ENCODE assay signal across 22 cellular contexts in the genomic region with DNA sequence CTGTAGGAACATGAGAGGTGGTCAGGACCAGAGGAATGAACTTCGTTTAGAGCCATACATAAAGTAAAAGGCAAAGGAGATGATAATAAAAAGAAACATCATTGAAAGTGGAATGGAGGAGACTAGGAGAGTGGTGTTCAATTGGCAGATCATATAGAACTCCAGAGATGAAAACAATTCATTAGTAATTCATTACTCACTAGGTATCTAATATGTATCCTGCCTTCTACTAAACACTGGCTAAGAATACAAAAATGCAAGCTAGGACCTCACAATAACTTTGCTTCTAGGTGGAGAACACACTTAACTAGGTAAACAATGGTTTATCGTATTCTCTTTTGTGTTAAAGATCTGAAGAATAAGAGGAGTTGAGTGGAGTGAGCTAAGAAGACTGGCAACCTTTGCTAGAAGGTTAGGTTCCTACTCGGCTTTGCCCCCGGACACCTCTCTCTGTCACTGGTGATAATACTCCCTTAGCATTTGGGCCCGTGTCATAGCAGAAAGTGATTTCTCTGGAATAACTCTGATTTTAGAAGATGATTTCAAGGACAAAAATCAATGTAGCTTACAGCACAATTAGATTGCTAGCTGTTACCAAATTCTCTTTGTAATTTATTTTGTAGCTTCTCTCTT.
A peak's percentile ranks its signal among the peaks of the same experiment; 100 is the strongest.
DNase-seq lines count a peak whose midpoint lies in the region; ATAC-seq, FAIRE-seq and TF ChIP-seq lines count a peak whose summit lies in the region.
"Had no signal": no experiment of that assay in that cellular context is flagged by ENCODE, and none has a peak within 500 bp of the region (broad histone marks: within the 10 kb centered on the region; RNA-seq: fewer than 3 reads in every experiment).

No MANE protein-coding gene starts in this region.

- H3K4me2 ChIP-seq in A549 (peak overlapping the region; percentile 95), fibroblast of lung (ENCODE audit: extremely low read depth, insufficient read depth, low read length) (no peak overlapping the region)
- H3K4me2 ChIP-seq: PC-9 had no signal

- no peak overlapping the region for H3K9ac ChIP-seq in fibroblast of lung (ENCODE audit: insufficient read depth, low read length)

- H3K4me1 ChIP-seq in A549 (peaks cover 100% of the 10 kb centered on the region), RWPE2 (ENCODE audit: insufficient read depth, poor library complexity, severe bottlenecking) (peaks cover 83% of the 10 kb centered on the region), fibroblast of lung (ENCODE audit: control insufficient read depth, extremely low read depth, insufficient read depth, low read length) (peaks cover 4% of the 10 kb centered on the region)
- H3K4me1 ChIP-seq: BE2C had no signal

- no peak for TF ChIP-seq CTCF in A549 (IDR thresholded peaks at IDR 0.05)
- TF ChIP-seq CTCF in RWPE2 (IDR thresholded peaks at IDR 0.05; ENCODE audit: poor library complexity, severe bottlenecking), result no peak
- no peak for TF ChIP-seq CTCF in fibroblast of lung (conservative IDR thresholded peaks at IDR 0.05 in 1 of 2, IDR thresholded peaks at IDR 0.05 in 1 of 2; ENCODE audit: low read depth in 1 of 2, low read length in 2 of 2)

- POLR2A ChIA-PET in A549 (lab: Yijun Ruan, JAX), result interaction anchor here (0.7 to 3.0 kb wide), 5 partner anchors 9 to 21 kb away, joined by 3 to 20 read pairs (median 3); no protein-coding TSS in a partner anchor

- H3K27me3 ChIP-seq in RWPE2 (ENCODE audit: insufficient read depth, poor library complexity, severe bottlenecking) (no peaks in the 10 kb centered on the region), fibroblast of lung (ENCODE audit: control insufficient read depth, insufficient read depth, low read length) (no peaks in the 10 kb centered on the region)
- H3K27me3 ChIP-seq: SJSA1 had no signal

- no peaks in the 10 kb centered on the region for H3K79me2 ChIP-seq in fibroblast of lung (ENCODE audit: control insufficient read depth, insufficient read depth, low read length)

- no peak for TF ChIP-seq POLR2A in A549 (IDR thresholded peaks at IDR 0.05; ENCODE audit: low read length)

- CTCF ChIA-PET in A549 (lab: Yijun Ruan, JAX), result interaction anchor here (1.6 to 4.3 kb wide), 3 partner anchors 12 to 218 kb away, joined by 4 to 22 read pairs (median 7); no protein-coding TSS in a partner anchor

- H3K27ac ChIP-seq in A549 (peak overlapping the region; percentile 88 to 94), RWPE2 (ENCODE audit: poor library complexity, severe bottlenecking) (peak overlapping the region; percentile 98), fibroblast of lung (ENCODE audit: insufficient read depth, low read length) (no peak overlapping the region)
- H3K27ac ChIP-seq: PC-9, SJSA1 had no signal

- no peaks in the 10 kb centered on the region for H3K9me3 ChIP-seq in A549
- H3K9me3 ChIP-seq in RWPE2 (ENCODE audit: severe bottlenecking), result no peaks in the 10 kb centered on the region
- no peaks in the 10 kb centered on the region for H3K9me3 ChIP-seq in fibroblast of lung (ENCODE audit: control insufficient read depth, insufficient read depth, low read depth, low read length)
- H3K9me3 ChIP-seq: BE2C, SJSA1 had no signal

- ATAC-seq in A549 (peak in 1 of 2 experiments; percentile 61; a peak in 3 of 6 replicates), RWPE2 (ENCODE audit: low read depth) (peak; percentile 81), HG02763 (IDR thresholded peaks at IDR 0.05; ENCODE audit: unreplicated experiment) (no peak), GM19455 (IDR thresholded peaks at IDR 0.05; ENCODE audit: unreplicated experiment) (no peak)
- ATAC-seq: GM12878 had no signal

- WGBS in A549 (ENCODE audit: missing lambda C conversion rate), result 0% methylated on average over 5 of the region's 5 CpGs

- DNase-seq in A549 (ENCODE audit: low read depth in 1 of 2, low spot score in 1 of 2) (no peak), HCEC 1CT (peak; percentile 56), RWPE2 (ENCODE audit: low spot score) (no peak), fibroblast of lung (ENCODE audit: low read depth in 2 of 2) (no peak), NCI-H146 (lab: John Stamatoyannopoulos, UW) (no peak)
- no peak for DNase-seq in NK-92 treated with Interleukin-12 subunit alpha and Interleukin-12 subunit beta, amount 100 ng/mL, for 24 hours (lab: John Stamatoyannopoulos, UW)
- DNase-seq: 8988T; BE2C; CD4-positive, CD25-positive, alpha-beta regulatory T cell; COR-L47; DMS153; NCI-H1105 treated with DMSO at 0.1 percent for 48 hours; NCI-H187 treated with DMSO at 0.1 percent for 48 hours; NCI-H2227 treated with DMSO at 0.1 percent for 48 hours; NCI-H510A treated with DMSO at 0.1 percent for 48 hours; NCI-H82; PC-9 had no signal

- H3K4me3 ChIP-seq in A549, result peak overlapping the region; percentile 26; the same call in 2 of the 3 replicates
- H3K4me3 ChIP-seq in RWPE2 (ENCODE audit: severe bottlenecking), result no peak overlapping the region
- H3K4me3 ChIP-seq in fibroblast of lung (replicated peaks in 1 of 4; ENCODE audit: control extremely low read depth in 1 of 4, insufficient read depth in 1 of 4, low read depth in 3 of 4, low read length in 4 of 4), result no peak overlapping the region
- H3K4me3 ChIP-seq: GM12878, PC-9, SJSA1 had no signal

- no peaks in the 10 kb centered on the region for H4K20me1 ChIP-seq in fibroblast of lung (ENCODE audit: control insufficient read depth, extremely low read depth, insufficient read depth, low read length)

- H2AFZ ChIP-seq in fibroblast of lung (ENCODE audit: low read length), result peak overlapping the region; percentile 18
- H2AFZ ChIP-seq: PC-9 had no signal

- TF ChIP-seq RAD21 in A549 (conservative IDR thresholded peaks at IDR 0.05 in 1 of 2, IDR thresholded peaks at IDR 0.05 in 1 of 2), result no peak

- FAIRE-seq in A549 (lab: Jason Lieb, UNC), result peak; percentile 78
- FAIRE-seq: GM12878, H1 had no signal

- TF ChIP-seq EP300 in A549 (IDR thresholded peaks at IDR 0.05), result no peak

- H3K36me3 ChIP-seq in RWPE2 (ENCODE audit: low read depth), result peaks cover 49% of the 10 kb centered on the region
- no peaks in the 10 kb centered on the region for H3K36me3 ChIP-seq in fibroblast of lung (ENCODE audit: control insufficient read depth, insufficient read depth, low read length)
- H3K36me3 ChIP-seq: BE2C, SJSA1 had no signal

TF ChIP-seq in A549, 52 proteins besides CTCF, POLR2A, EP300 and RAD21:
- TF ChIP-seq RNF2 (IDR thresholded peaks at IDR 0.05; ENCODE audit: borderline replicate concordance, low read depth) (no peak), PHF8 (IDR thresholded peaks at IDR 0.05; ENCODE audit: borderline replicate concordance, low read depth) (no peak), HDAC2 (IDR thresholded peaks at IDR 0.05) (no peak), E2F6 (IDR thresholded peaks at IDR 0.05; ENCODE audit: borderline replicate concordance, low read depth) (no peak), CBX8 (IDR thresholded peaks at IDR 0.05) (no peak), GATA3 (IDR thresholded peaks at IDR 0.05; ENCODE audit: borderline replicate concordance) (no peak), USF2 (IDR thresholded peaks at IDR 0.05) (no peak), SMC3 (IDR thresholded peaks at IDR 0.05) (no peak), BHLHE40 (IDR thresholded peaks at IDR 0.05; ENCODE audit: low read depth, low read length) (no peak), EHMT2 (IDR thresholded peaks at IDR 0.05; ENCODE audit: low read depth) (no peak), EHF (CRISPR knock-in tag; IDR thresholded peaks at IDR 0.05) (no peak)
- TF ChIP-seq, protein P1, sequence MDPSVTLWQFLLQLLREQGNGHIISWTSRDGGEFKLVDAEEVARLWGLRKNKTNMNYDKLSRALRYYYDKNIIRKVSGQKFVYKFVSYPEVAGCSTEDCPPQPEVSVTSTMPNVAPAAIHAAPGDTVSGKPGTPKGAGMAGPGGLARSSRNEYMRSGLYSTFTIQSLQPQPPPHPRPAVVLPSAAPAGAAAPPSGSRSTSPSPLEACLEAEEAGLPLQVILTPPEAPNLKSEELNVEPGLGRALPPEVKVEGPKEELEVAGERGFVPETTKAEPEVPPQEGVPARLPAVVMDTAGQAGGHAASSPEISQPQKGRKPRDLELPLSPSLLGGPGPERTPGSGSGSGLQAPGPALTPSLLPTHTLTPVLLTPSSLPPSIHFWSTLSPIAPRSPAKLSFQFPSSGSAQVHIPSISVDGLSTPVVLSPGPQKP (IDR thresholded peaks at IDR 0.05; ENCODE audit: low read depth, low read length), result no peak
TF ChIP-seq in A549: peak in this region for 0.
